In genomic region chr12:95996034-95996658, GRCh38 we compare ENCODE assay signal across 13 cellular contexts. TPM values are rescaled to one million over a fixed set of nuclear protein-coding genes. Genes with fewer than 3 reads are reported as not detected.
A peak's percentile ranks its signal among the peaks of the same experiment; 100 is the strongest.
DNase-seq lines count a peak whose midpoint lies in the region; ATAC-seq, FAIRE-seq and TF ChIP-seq lines count a peak whose summit lies in the region.
"Had no signal": no experiment of that assay in that cellular context is flagged by ENCODE, and none has a peak within 500 bp of the region (broad histone marks: within the 10 kb centered on the region; RNA-seq: fewer than 3 reads in every experiment).

Gene HAL (minus strand): TSS chr12:95996344. CDS start chr12:95995910, 434 bp downstream.

- no peaks in the 10 kb centered on the region for H3K27me3 ChIP-seq in gastroesophageal sphincter
- H3K27me3 ChIP-seq in trophoblast cell (ENCODE audit: insufficient read depth, low read length), result no peaks in the 10 kb centered on the region
- H3K27me3 ChIP-seq in ovary, result no peaks in the 10 kb centered on the region

- H2BK5ac ChIP-seq in trophoblast cell (ENCODE audit: low read depth, low read length, poor library complexity), result no peak within 1 kb of the TSS

- H4K8ac ChIP-seq in trophoblast cell (ENCODE audit: low read depth, low read length), result no peak within 1 kb of the TSS

- TF ChIP-seq POLR2A in gastroesophageal sphincter (IDR thresholded peaks at IDR 0.05) (no peak), GM12891 (IDR thresholded peaks at IDR 0.05; ENCODE audit: low read depth, low read length) (no peak), ovary (IDR thresholded peaks at IDR 0.05) (no peak)

- H3K4ac ChIP-seq in trophoblast cell (ENCODE audit: low read depth, low read length), result no peak within 1 kb of the TSS

- H3K79me1 ChIP-seq in trophoblast cell (ENCODE audit: low read length), result no peaks in the 10 kb centered on the region

- H3K9me3 ChIP-seq in gastroesophageal sphincter, result no peaks in the 10 kb centered on the region
- no peaks in the 10 kb centered on the region for H3K9me3 ChIP-seq in trophoblast cell (ENCODE audit: insufficient read depth, low read depth, low read length)
- H3K9me3 ChIP-seq in ovary, result no peaks in the 10 kb centered on the region

- no peak within 1 kb of the TSS for H3K9ac ChIP-seq in trophoblast cell (ENCODE audit: low read length)
- H3K9ac ChIP-seq: parathyroid adenoma had no signal

- intact Hi-C loops in ovary (cut with DNase I), result loop anchor here in 1 of 4 donors (10.0 kb wide), 1 partner anchor 411 kb away; no protein-coding TSS in a partner anchor

- H4K12ac ChIP-seq in trophoblast cell (ENCODE audit: low read depth, low read length), result no peak within 1 kb of the TSS

- TF ChIP-seq EP300 in gastroesophageal sphincter (IDR thresholded peaks at IDR 0.05), result no peak
- TF ChIP-seq EP300 in ovary (IDR thresholded peaks at IDR 0.05), result no peak

- H2AK5ac ChIP-seq in trophoblast cell (ENCODE audit: low read length), result peak within 1 kb of the TSS; percentile 28

- H3K14ac ChIP-seq in trophoblast cell (ENCODE audit: low read length), result no peak within 1 kb of the TSS

- no peak within 1 kb of the TSS for H4K91ac ChIP-seq in trophoblast cell (ENCODE audit: low read depth, low read length)

- H3K4me2 ChIP-seq in trophoblast cell (ENCODE audit: low read length), result no peak within 1 kb of the TSS

- FAIRE-seq in GM12891 (lab: Jason Lieb, UNC), result no peak

- no peak within 1 kb of the TSS for H3K23ac ChIP-seq in trophoblast cell (ENCODE audit: low read length)

- no peaks in the 10 kb centered on the region for H3K79me2 ChIP-seq in trophoblast cell (ENCODE audit: control insufficient read depth, insufficient read depth, low read length, poor library complexity)
- H3K79me2 ChIP-seq: parathyroid adenoma had no signal

- no peak within 1 kb of the TSS for H2AFZ ChIP-seq in trophoblast cell (ENCODE audit: insufficient read depth, low read length, poor library complexity)
- H2AFZ ChIP-seq: parathyroid adenoma had no signal

- H3K36me3 ChIP-seq in gastroesophageal sphincter, result peaks cover 0 to 25% of the 10 kb centered on the region in 2 donors
- no peaks in the 10 kb centered on the region for H3K36me3 ChIP-seq in trophoblast cell (ENCODE audit: control insufficient read depth in 1 of 2, insufficient read depth in 2 of 2, low read length in 2 of 2)
- no peaks in the 10 kb centered on the region for H3K36me3 ChIP-seq in ovary

- peak; percentile 20 for ATAC-seq in gastroesophageal sphincter
- ATAC-seq: activated naive CD8-positive, alpha-beta T cell treated with anti-CD3 and anti-CD28 coated beads, Interleukin-2, amount 50 U/mL, for 24 hours; stimulated activated naive CD8-positive, alpha-beta T cell treated with anti-CD3 and anti-CD28 coated beads, Interleukin-15, Interleukin-2, amounts not matched to agents 100 U/mL and 50 U/mL, for 24 hours had no signal

- H3K18ac ChIP-seq in trophoblast cell (ENCODE audit: low read length), result no peak within 1 kb of the TSS

- H3K4me3 ChIP-seq in gastroesophageal sphincter (no peak within 1 kb of the TSS), trophoblast cell (ENCODE audit: low read depth, low read length) (no peak within 1 kb of the TSS), ovary (no peak within 1 kb of the TSS)

- no peak within 1 kb of the TSS for H2BK120ac ChIP-seq in trophoblast cell (ENCODE audit: insufficient read depth, low read length, poor library complexity)

- H3K27ac ChIP-seq in gastroesophageal sphincter, result no peak within 1 kb of the TSS
- no peak within 1 kb of the TSS for H3K27ac ChIP-seq in trophoblast cell (ENCODE audit: low read depth, low read length)
- H3K27ac ChIP-seq in ovary, result no peak within 1 kb of the TSS
- H3K27ac ChIP-seq: C4-2B, parathyroid adenoma had no signal

- WGBS in gastroesophageal sphincter (ENCODE audit: low coverage in 1 of 2), 2 donors, result 65 to 92% methylated on average over 2 to 4 of the region's 7 CpGs
- no CpG with 5 or more reads among the region's 7 CpGs for WGBS in trophoblast cell (ENCODE audit: extremely low coverage, insufficient coverage, insufficient read length)
- 73 to 81% (median 78%) methylated on average over 7 of the region's 7 CpGs for WGBS in ovary, 3 donors

- TF ChIP-seq CTCF in gastroesophageal sphincter (IDR thresholded peaks at IDR 0.05) (no peak), ovary (IDR thresholded peaks at IDR 0.05) (no peak)

- DNase-seq in DMS53 (lab: John Stamatoyannopoulos, UW) (peak; percentile 47), OCI-M1 (lab: John Stamatoyannopoulos, UW) (peak; percentile 70), trophoblast cell (peak; percentile 60 to 83), GM12891 (ENCODE audit: insufficient read length, low spot score) (no peak), NCI-H82 (lab: John Stamatoyannopoulos, UW) (no peak), DMS153 (lab: John Stamatoyannopoulos, UW) (no peak), ovary (no peak)
- DNase-seq: activated naive CD8-positive, alpha-beta T cell treated with anti-CD3 and anti-CD28 coated beads, Interleukin-2, amount 50 U/mL, for 24 hours; stimulated activated CD4-positive, alpha-beta T cell treated with anti-CD3 and anti-CD28 coated beads, Interleukin-4, amount 100 ng/mL, for 4 hours; stimulated activated naive CD8-positive, alpha-beta T cell treated with anti-CD3 and anti-CD28 coated beads, Interleukin-15, Interleukin-2, amounts not matched to agents 100 U/mL and 50 U/mL, for 24 hours had no signal

- H2BK12ac ChIP-seq in trophoblast cell (ENCODE audit: low read length), result no peak within 1 kb of the TSS

- H3K4me1 ChIP-seq in gastroesophageal sphincter (peaks cover 0 to 13% (median 0%) of the 10 kb centered on the region in 3 donors), trophoblast cell (ENCODE audit: control insufficient read depth in 1 of 2, insufficient read depth in 2 of 2, low read length in 2 of 2) (peaks cover 0 to 3% of the 10 kb centered on the region in 2 experiments), ovary (ENCODE audit: insufficient read depth) (no peaks in the 10 kb centered on the region)
- H3K4me1 ChIP-seq: parathyroid adenoma had no signal

TF ChIP-seq in GM12891, 5 proteins besides CTCF, POLR2A, EP300 and RAD21:
- TF ChIP-seq POU2F2 (IDR thresholded peaks at IDR 0.05; ENCODE audit: low read depth, low read length), result no peak
- TF ChIP-seq POLR2AphosphoS5 (IDR thresholded peaks at IDR 0.05; ENCODE audit: low read depth, low read length), result no peak
- TF ChIP-seq TAF1 (IDR thresholded peaks at IDR 0.05; ENCODE audit: low read depth, low read length), result no peak
- TF ChIP-seq PAX5 (IDR thresholded peaks at IDR 0.05; ENCODE audit: insufficient read depth, low read length, severe bottlenecking), result no peak
- TF ChIP-seq SPI1 (IDR thresholded peaks at IDR 0.05; ENCODE audit: low read depth, low read length), result no peak

RNA-seq across cellular contexts. Expression of gene HAL, which starts in this region (rescaled TPM):
- total RNA-seq in gastroesophageal sphincter, result 1 to 10 TPM in 1 of 4 donors, under 1 TPM in 2, not detected in 1; 0.10 to 4.0 (median 0.46) TPM
- 0.03 TPM in 2 replicates for polyA plus RNA-seq in trophoblast cell (2013)
- polyA plus RNA-seq in GM12891 (2012; ENCODE audit: low read depth, missing spikeins), result not detected
- total RNA-seq in ovary, result 1 to 10 TPM in 1 of 7 donors, under 1 TPM in 6; 0.23 to 2.9 (median 0.64) TPM
- 1 to 10 TPM in 1 of 2 donors, under 1 TPM in 1; 0.08 to 1.8 TPM for polyA plus RNA-seq in ovary

Comparison
In these comparisons a context has a peak if more than half of its experiments do, and no peak if none do; other contexts are left out.
1. DNase-seq: peak in DMS53 (single experiment), OCI-M1 (single experiment) and trophoblast cell (2 of 2); none in GM12891 (single experiment), NCI-H82 (single experiment), DMS153 (single experiment) and ovary (0 of 5).